ENCODE assay signal across 15 cellular contexts in the genomic region with DNA sequence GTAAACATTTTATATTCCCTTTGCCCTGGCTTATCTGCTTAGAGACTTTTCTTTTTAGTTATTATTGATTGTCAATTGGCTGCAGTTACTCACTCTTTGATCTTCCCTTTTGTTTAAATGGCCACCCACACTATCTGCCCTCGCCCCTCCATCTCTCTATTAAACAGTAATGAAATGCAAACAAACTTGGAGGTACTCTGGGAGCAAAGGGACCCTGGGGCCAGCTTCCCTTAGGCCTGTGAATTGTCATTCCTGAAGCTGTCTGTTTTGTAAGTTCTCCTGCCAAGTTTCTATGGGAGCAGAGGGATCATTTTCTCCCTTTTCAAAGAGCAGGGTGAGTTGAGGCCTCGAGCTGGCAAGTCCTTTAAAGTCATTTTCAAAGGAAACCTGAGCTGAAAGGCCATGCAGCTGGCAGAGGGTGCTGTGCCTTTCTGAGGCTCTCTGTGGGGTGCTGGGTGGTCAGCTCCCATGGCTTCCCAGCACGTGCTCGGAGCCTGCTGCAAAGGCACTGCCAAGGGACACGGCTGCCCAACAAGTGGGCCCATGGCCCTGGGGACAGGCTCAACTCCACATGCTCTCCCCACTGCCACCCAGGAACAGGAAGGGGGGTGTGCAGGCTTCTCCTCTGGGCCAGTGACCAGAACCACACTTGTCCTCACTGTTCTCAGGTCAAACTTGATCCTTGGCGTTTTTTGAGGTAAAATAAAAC. TPM values are rescaled to one million over a fixed set of nuclear protein-coding genes. Genes with fewer than 3 reads are reported as not detected.
A peak's percentile ranks its signal among the peaks of the same experiment; 100 is the strongest.
DNase-seq lines count a peak whose midpoint lies in the region; ATAC-seq and TF ChIP-seq lines count a peak whose summit lies in the region.
"Had no signal": no experiment of that assay in that cellular context is flagged by ENCODE, and none has a peak within 500 bp of the region (broad histone marks: within the 10 kb centered on the region; RNA-seq: fewer than 3 reads in every experiment).

No MANE protein-coding gene starts in this region.

- H3K9me3 ChIP-seq in right lobe of liver = no peaks in the 10 kb centered on the region
- H3K9me3 ChIP-seq: A549, ovary had no signal

- no peak overlapping the region for H3K4me3 Mint-ChIP-seq in stimulated activated naive B cell treated with anti-CD40 and anti-IgM and Interleukin-4, amounts not matched to agents 10 μg/mL and 1 μg/mL and 100 μg/mL, for 72 hours
- H3K4me3 Mint-ChIP-seq: T-helper 17 cell had no signal

- peaks cover 20 to 32% of the 10 kb centered on the region in 2 donors for H3K36me3 Mint-ChIP-seq in stimulated activated naive B cell treated with anti-CD40 and anti-IgM and Interleukin-4, amounts not matched to agents 10 μg/mL and 1 μg/mL and 100 μg/mL, for 72 hours

- peaks cover 0 to under 1% of the 10 kb centered on the region in 2 donors for H3K4me1 Mint-ChIP-seq in stimulated activated naive B cell treated with anti-CD40 and anti-IgM and Interleukin-4, amounts not matched to agents 10 μg/mL and 1 μg/mL and 100 μg/mL, for 72 hours

- TF ChIP-seq POLR2A in right lobe of liver (IDR thresholded peaks at IDR 0.05) = no peak

- H3K36me3 ChIP-seq in right lobe of liver = peaks cover 0 to 39% (median 18%) of the 10 kb centered on the region in 4 donors
- H3K36me3 ChIP-seq: ovary had no signal

- intact Hi-C loops in right lobe of liver (cut with DNase I) = no loop called here

- ATAC-seq in right lobe of liver (peak; percentile 67 to 86 (median 78)), GM21723 (IDR thresholded peaks at IDR 0.05; ENCODE audit: unreplicated experiment) (no peak)
- ATAC-seq in stimulated activated naive B cell treated with anti-CD40 and anti-IgM and Interleukin-4, amounts not matched to agents 10 μg/mL and 1 μg/mL and 100 μg/mL, for 72 hours (replicated peaks) = peak in 1 of 2 donors; percentile 7
- ATAC-seq: A549, T-helper 17 cell had no signal

- no peaks in the 10 kb centered on the region for H3K27me3 ChIP-seq in right lobe of liver
- H3K27me3 ChIP-seq: ovary had no signal

- no peak overlapping the region for H3K4me3 ChIP-seq in right lobe of liver
- H3K4me3 ChIP-seq: A549, ovary had no signal

- DNase-seq in NCI-H345 (lab: John Stamatoyannopoulos, UW) (peak; percentile 56), NCI-H345 treated with DMSO at 0.1 percent for 48 hours (lab: John Stamatoyannopoulos, UW; ENCODE audit: unreplicated experiment) (no peak), caudate nucleus (lab: John Stamatoyannopoulos, UW) (peak in 43 of 61 donors; percentile 4 to 83 (median 39)), right lobe of liver (peak; percentile 52 to 77 (median 70)), NCI-H2029 (lab: John Stamatoyannopoulos, UW) (no peak), DMS153 treated with DMSO at 0.1 percent for 48 hours (lab: John Stamatoyannopoulos, UW; ENCODE audit: unreplicated experiment) (no peak)
- DNase-seq in stimulated activated naive B cell treated with anti-CD40 and anti-IgM and Interleukin-4, amounts not matched to agents 10 μg/mL and 1 μg/mL and 100 μg/mL, for 72 hours = no peak
- DNase-seq: activated CD4-positive, alpha-beta T cell treated with anti-CD3 and anti-CD28 coated beads, Interleukin-2, amount 50 U/mL, for 4 hours; activated gamma-delta T cell treated with Interleukin-2 at 50 U/mL for 16 hours; ovary; T-helper 17 cell had no signal

- peaks cover 0 to under 1% of the 10 kb centered on the region in 2 donors for H3K27me3 Mint-ChIP-seq in stimulated activated naive B cell treated with anti-CD40 and anti-IgM and Interleukin-4, amounts not matched to agents 10 μg/mL and 1 μg/mL and 100 μg/mL, for 72 hours

- TF ChIP-seq CTCF in right lobe of liver (IDR thresholded peaks at IDR 0.05) = no peak

- H3K27ac Mint-ChIP-seq in stimulated activated naive B cell treated with anti-CD40 and anti-IgM and Interleukin-4, amounts not matched to agents 10 μg/mL and 1 μg/mL and 100 μg/mL, for 72 hours = peak overlapping the region; percentile 31
- H3K27ac Mint-ChIP-seq: T-helper 17 cell had no signal

- no peaks in the 10 kb centered on the region for H3K9me3 Mint-ChIP-seq in stimulated activated naive B cell treated with anti-CD40 and anti-IgM and Interleukin-4, amounts not matched to agents 10 μg/mL and 1 μg/mL and 100 μg/mL, for 72 hours

- H3K27ac ChIP-seq in caudate nucleus (ENCODE audit: low read depth, low read length) (no peak overlapping the region), right lobe of liver (peak overlapping the region in 2 of 3 donors; percentile 33 to 55)
- H3K27ac ChIP-seq: A549, HL-60, ovary had no signal

- peaks cover 0 to 33% (median 12%) of the 10 kb centered on the region in 4 donors for H3K4me1 ChIP-seq in right lobe of liver
- H3K4me1 ChIP-seq: A549 had no signal

- WGBS in right lobe of liver (ENCODE audit: insufficient coverage, low coverage, low lambda C conversion rate, missing lambda C conversion rate) = 18% methylated on average over 5 of the region's 6 CpGs

RNA-seq across cellular contexts. Expression of a gene that starts 17.4 kb away (rescaled TPM):
- total RNA-seq in right lobe of liver = not detected
- total RNA-seq: kidney epithelial cell, ovary, T-helper 17 cell had no signal

RNA-seq across cellular contexts. Expression of a gene that starts 25.5 kb away (rescaled TPM):
- 10 to 100 TPM; 29.1 to 67.5 (median 41.8) TPM for total RNA-seq in right lobe of liver

RNA-seq across cellular contexts. Expression of a gene that starts 49.6 kb away (rescaled TPM):
- not detected for total RNA-seq in right lobe of liver
- total RNA-seq: kidney epithelial cell, T-helper 17 cell had no signal

Comparison
In these comparisons a context has a peak if more than half of its experiments do, and no peak if none do; other contexts are left out.
1. DNase-seq: peak in NCI-H345 (single experiment), caudate nucleus (43 of 61) and right lobe of liver (3 of 3); none in NCI-H345 treated with DMSO at 0.1 percent for 48 hours (single experiment), stimulated activated naive B cell treated with anti-CD40 and anti-IgM and Interleukin-4, amounts not matched to agents 10 μg/mL and 1 μg/mL and 100 μg/mL, for 72 hours (single experiment), NCI-H2029 (single experiment) and DMS153 treated with DMSO at 0.1 percent for 48 hours (single experiment).